Comparison of ENCODE assay signal across 18 cellular contexts in the genomic region with DNA sequence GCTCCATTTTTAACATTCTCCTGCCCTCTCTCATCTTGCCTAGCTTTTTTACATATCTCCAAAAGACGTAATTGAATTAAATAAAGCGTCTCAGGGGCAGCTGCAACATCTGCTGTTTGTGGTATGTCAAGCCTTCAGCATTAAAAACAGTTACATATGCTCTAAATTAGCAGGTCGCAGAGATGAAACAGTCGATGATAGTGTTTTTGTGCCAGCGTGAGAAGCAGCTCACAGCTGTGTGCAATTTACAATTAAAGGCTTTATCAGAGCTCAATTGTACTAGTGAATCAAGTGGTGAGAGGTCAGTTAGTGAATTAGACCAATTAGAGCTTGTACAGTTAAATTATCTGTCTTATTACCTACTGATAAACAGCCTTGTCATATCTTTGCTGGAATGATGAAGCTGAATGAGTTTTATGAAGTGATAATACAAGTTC.
DNase-seq lines count a peak whose midpoint lies in the region; ATAC-seq and TF ChIP-seq lines count a peak whose summit lies in the region.
"Had no signal": no experiment of that assay in that cellular context is flagged by ENCODE, and none has a peak within 500 bp of the region (broad histone marks: within the 10 kb centered on the region; RNA-seq: fewer than 3 reads in every experiment).

No MANE protein-coding gene starts in this region.

- no peaks in the 10 kb centered on the region for H3K9me3 ChIP-seq in esophagus squamous epithelium
- H3K9me3 ChIP-seq: A549, heart right ventricle, right atrium auricular region had no signal

- no peaks in the 10 kb centered on the region for H3K4me1 ChIP-seq in esophagus squamous epithelium
- H3K4me1 ChIP-seq: A549, heart right ventricle, right atrium auricular region had no signal

- no peak overlapping the region for H3K4me3 ChIP-seq in AG10803 (ENCODE audit: low read length)
- H3K4me3 ChIP-seq in esophagus squamous epithelium = no peak overlapping the region
- H3K4me3 ChIP-seq: A549, GM12878, heart right ventricle, right atrium auricular region had no signal

- peak; percentile 4 for DNase-seq in AG10803 (ENCODE audit: low read depth)
- DNase-seq in NCI-H1105 treated with DMSO at 0.1 percent for 48 hours (lab: John Stamatoyannopoulos, UW) = peak; percentile 99
- DNase-seq in NCI-H748 (lab: John Stamatoyannopoulos, UW; ENCODE audit: unreplicated experiment) = peak; percentile 96
- peak; percentile 24 for DNase-seq in fibroblast of gingiva (ENCODE audit: low read depth)
- DNase-seq in NCI-H187 treated with DMSO at 0.1 percent for 48 hours (lab: John Stamatoyannopoulos, UW) = no peak
- no peak for DNase-seq in NCI-H526 (lab: John Stamatoyannopoulos, UW)
- DNase-seq in esophagus squamous epithelium (lab: John Stamatoyannopoulos, UW) = no peak
- DNase-seq: activated CD4-positive, alpha-beta T cell treated with anti-CD3 and anti-CD28 coated beads, Interleukin-2, amount 50 U/mL, for 48 hours; activated T-cell treated with anti-CD3 and anti-CD28 coated beads, Interleukin-2, amount 50 U/mL, for 1 hour; CD4-positive, alpha-beta memory T cell; heart right ventricle; OCI-M1; stimulated activated CD4-positive, alpha-beta T cell treated with anti-CD3 and anti-CD28 coated beads, Interleukin-1b, Interleukin-23, amount 100 ng/mL, for 48 hours had no signal

- intact Hi-C loops in esophagus squamous epithelium (cut with DNase I) = no loop called here

- H3K27me3 ChIP-seq in esophagus squamous epithelium = no peaks in the 10 kb centered on the region
- H3K27me3 ChIP-seq: heart right ventricle, right atrium auricular region had no signal

- WGBS in esophagus squamous epithelium, 2 donors = 61 to 65% methylated on average over 5 of the region's 5 CpGs

- ATAC-seq in GM18861 (IDR thresholded peaks at IDR 0.05; ENCODE audit: unreplicated experiment) = no peak
- ATAC-seq: A549, esophagus mucosa, GM12878, heart right ventricle had no signal

- no peak overlapping the region for H3K27ac ChIP-seq in esophagus squamous epithelium
- H3K27ac ChIP-seq: A549, heart right ventricle, right atrium auricular region had no signal

- no peak for TF ChIP-seq CTCF in AG10803 (conservative IDR thresholded peaks at IDR 0.05; ENCODE audit: low read length)
- TF ChIP-seq CTCF in esophagus squamous epithelium (IDR thresholded peaks at IDR 0.05) = no peak

- no peaks in the 10 kb centered on the region for H3K36me3 ChIP-seq in esophagus squamous epithelium
- H3K36me3 ChIP-seq: heart right ventricle, right atrium auricular region had no signal

- no peak for TF ChIP-seq POLR2A in esophagus squamous epithelium (IDR thresholded peaks at IDR 0.05)

Comparison
In these comparisons a context has a peak if more than half of its experiments do, and no peak if none do; other contexts are left out.
1. DNase-seq: peak in AG10803 (single experiment), NCI-H1105 treated with DMSO at 0.1 percent for 48 hours (single experiment), NCI-H748 (single experiment) and fibroblast of gingiva (single experiment); none in NCI-H187 treated with DMSO at 0.1 percent for 48 hours (single experiment), NCI-H526 (0 of 2) and esophagus squamous epithelium (single experiment).